In the genomic region with DNA sequence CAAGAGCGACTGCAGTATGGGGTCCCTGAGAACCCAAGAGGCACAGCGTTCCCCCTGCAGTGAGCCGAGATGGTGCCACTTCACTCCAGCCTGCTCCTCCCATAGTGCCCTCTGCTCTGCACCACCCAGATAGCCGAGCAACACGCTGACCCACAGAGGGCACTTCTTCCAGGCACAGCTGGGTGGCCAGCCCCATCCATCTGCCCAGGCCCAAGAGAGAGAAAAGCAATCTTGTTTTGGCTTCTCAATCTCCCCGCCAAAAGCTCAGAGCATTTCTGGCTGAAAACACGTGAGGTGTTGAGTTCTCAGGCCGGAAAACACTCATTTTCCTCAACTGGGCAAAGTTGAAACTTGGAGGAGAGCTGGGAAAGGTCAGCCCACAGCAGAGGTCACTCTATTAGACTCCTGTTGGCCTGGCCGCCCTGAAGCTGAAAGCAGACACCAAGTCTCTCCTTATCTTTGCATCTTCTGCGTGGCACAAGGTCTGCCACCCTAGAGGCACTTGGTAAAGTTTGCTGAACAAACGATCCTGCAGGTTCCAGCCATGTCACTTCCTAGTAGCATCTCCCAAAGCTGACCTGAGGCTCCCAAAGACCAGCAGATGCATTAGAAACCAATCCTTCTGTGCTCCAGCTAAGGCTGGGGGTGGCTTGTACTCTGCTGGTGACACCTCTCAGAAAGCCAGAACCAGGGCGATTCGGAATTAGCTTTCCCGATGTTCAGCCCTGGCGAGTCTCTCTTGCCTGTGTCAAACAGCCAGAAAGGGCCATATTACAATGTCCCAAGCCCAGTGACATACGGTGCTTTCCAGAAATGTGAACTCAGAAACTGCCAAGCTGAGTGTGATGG, we compare ENCODE assay signal across 17 cellular contexts. TPM values are rescaled to one million over a fixed set of nuclear protein-coding genes. Genes with fewer than 3 reads are reported as not detected.
DNase-seq lines count a peak whose midpoint lies in the region; TF ChIP-seq lines count a peak whose summit lies in the region.
"Had no signal": no experiment of that assay in that cellular context is flagged by ENCODE, and none has a peak within 500 bp of the region (broad histone marks: within the 10 kb centered on the region; RNA-seq: fewer than 3 reads in every experiment).

No MANE protein-coding gene starts in this region.

- no peak overlapping the region for H3K4me3 ChIP-seq in hepatocyte
- H3K4me3 ChIP-seq in neuronal stem cell (ENCODE audit: low read length in 2 of 2), result no peak overlapping the region
- no peak overlapping the region for H3K4me3 ChIP-seq in BE2C (ENCODE audit: low read depth, low read length)
- H3K4me3 ChIP-seq: BLaER1 had no signal

- H3K9ac ChIP-seq in neuronal stem cell (ENCODE audit: low read depth, low read length, poor library complexity), result no peak overlapping the region
- H3K9ac ChIP-seq: BLaER1, KMS-11 had no signal

- no peak overlapping the region for H4K91ac ChIP-seq in neuronal stem cell (ENCODE audit: low read depth, low read length, poor library complexity)

- H2BK15ac ChIP-seq in neuronal stem cell (ENCODE audit: low read length), result no peak overlapping the region

- in situ Hi-C loops in G401 (cut with HindIII; ENCODE audit: low sequenced_read_pairs), result no loop called here

- H3K18ac ChIP-seq in neuronal stem cell (ENCODE audit: low read length), result no peak overlapping the region

- whole genome bisulfite sequencing in hepatocyte (ENCODE audit: low lambda C conversion rate, missing lambda C conversion rate), result 76% methylated on average over 16 of the region's 16 CpGs
- no CpG with 5 or more reads among the region's 16 CpGs for WGBS in neuronal stem cell (ENCODE audit: extremely low coverage in 2 of 2, insufficient read length in 2 of 2, insufficient replicate concordance in 1 of 2), 2 donors

- H2AK5ac ChIP-seq in neuronal stem cell (ENCODE audit: low read depth, low read length), result no peak overlapping the region

- no peaks in the 10 kb centered on the region for H3K79me1 ChIP-seq in neuronal stem cell (ENCODE audit: low read depth, low read length)

- H3K4me1 ChIP-seq in hepatocyte (ENCODE audit: insufficient read depth) (peaks cover 18% of the 10 kb centered on the region), neuronal stem cell (ENCODE audit: control insufficient read depth in 2 of 2, insufficient read depth in 1 of 2, low read depth in 1 of 2, low read length in 2 of 2) (peaks cover 7 to 10% of the 10 kb centered on the region in 2 donors), BE2C (peaks cover 8% of the 10 kb centered on the region)

- peak; percentile 43 for DNase-seq in G401 (ENCODE audit: low spot score)
- DNase-seq in hepatocyte (ENCODE audit: low spot score), result no peak
- DNase-seq in neuronal stem cell (ENCODE audit: low spot score), result no peak
- DNase-seq in NCI-H526 (lab: John Stamatoyannopoulos, UW), result no peak
- DNase-seq in activated naive CD4-positive, alpha-beta T cell treated with anti-CD3 and anti-CD28 coated beads, Interleukin-2, amount 50 U/mL, for 16 hours, result no peak
- no peak for DNase-seq in BE2C
- DNase-seq in NCI-H748 treated with DMSO at 0.1 percent for 48 hours (lab: John Stamatoyannopoulos, UW), result no peak
- DNase-seq: Calu3; CD4-positive, CD25-positive, alpha-beta regulatory T cell; DMS153; DMS79 treated with DMSO at 0.1 percent for 48 hours; GF-D8 had no signal

- H3K36me3 ChIP-seq in hepatocyte (replicated peaks; ENCODE audit: insufficient read depth, low read depth) (no peaks in the 10 kb centered on the region), neuronal stem cell (replicated peaks in 1 of 2; ENCODE audit: control insufficient read depth in 2 of 2, insufficient read depth in 2 of 2, low read length in 2 of 2) (no peaks in the 10 kb centered on the region), BE2C (no peaks in the 10 kb centered on the region)
- H3K36me3 ChIP-seq: BLaER1 had no signal

- no peaks in the 10 kb centered on the region for H4K20me1 ChIP-seq in hepatocyte (ENCODE audit: insufficient read depth, poor library complexity, severe bottlenecking)
- H4K20me1 ChIP-seq: BLaER1 had no signal

- no peaks in the 10 kb centered on the region for H3K9me2 ChIP-seq in hepatocyte (replicated peaks; ENCODE audit: insufficient read depth)

- TF ChIP-seq CTCF in hepatocyte (IDR thresholded peaks at IDR 0.05; ENCODE audit: poor library complexity) (no peak), BE2C (IDR thresholded peaks at IDR 0.05; ENCODE audit: low read depth, low read length) (no peak)

- no peak overlapping the region for H2AFZ ChIP-seq in hepatocyte
- H2AFZ ChIP-seq in neuronal stem cell (ENCODE audit: low read length), result no peak overlapping the region

- no peaks in the 10 kb centered on the region for H3K79me2 ChIP-seq in hepatocyte

- H2BK5ac ChIP-seq in neuronal stem cell (ENCODE audit: low read length), result no peak overlapping the region

- H3K27me3 ChIP-seq in hepatocyte (no peaks in the 10 kb centered on the region), neuronal stem cell (ENCODE audit: control insufficient read depth in 3 of 3, insufficient read depth in 3 of 3, low read depth in 1 of 3, low read length in 3 of 3) (peaks cover 0 to 26% (median 0%) of the 10 kb centered on the region in 3 experiments), BE2C (no peaks in the 10 kb centered on the region)
- H3K27me3 ChIP-seq: BLaER1 had no signal

- H4K8ac ChIP-seq in neuronal stem cell (ENCODE audit: low read depth, low read length), result no peak overlapping the region

- H3K23ac ChIP-seq in neuronal stem cell (ENCODE audit: low read depth, low read length, poor library complexity), result no peak overlapping the region

- H3K4ac ChIP-seq in neuronal stem cell (ENCODE audit: low read length), result no peak overlapping the region

- peak overlapping the region; percentile 14 for H3K27ac ChIP-seq in angular gyrus (ENCODE audit: low read depth, low read length)
- peak overlapping the region; percentile 45 for H3K27ac ChIP-seq in hepatocyte
- H3K27ac ChIP-seq in neuronal stem cell (replicated peaks; ENCODE audit: low read length), result no peak overlapping the region
- H3K27ac ChIP-seq: BLaER1, KMS-11 had no signal

- no peak overlapping the region for H2BK12ac ChIP-seq in neuronal stem cell (ENCODE audit: low read length)

- no peak overlapping the region for H3K4me2 ChIP-seq in hepatocyte
- no peak overlapping the region for H3K4me2 ChIP-seq in neuronal stem cell (ENCODE audit: insufficient read depth, low read length, poor library complexity, severe bottlenecking)
- H3K4me2 ChIP-seq: BLaER1, KMS-11 had no signal

- H3K14ac ChIP-seq in neuronal stem cell (ENCODE audit: low read length), result peak overlapping the region; percentile 58

- H3K9me3 ChIP-seq in hepatocyte (ENCODE audit: low read depth), result no peaks in the 10 kb centered on the region
- H3K9me3 ChIP-seq in neuronal stem cell (replicated peaks in 1 of 2; ENCODE audit: control insufficient read depth in 2 of 2, insufficient read depth in 1 of 2, low read depth in 1 of 2, low read length in 2 of 2), result no peaks in the 10 kb centered on the region
- no peaks in the 10 kb centered on the region for H3K9me3 ChIP-seq in BE2C
- H3K9me3 ChIP-seq: BLaER1 had no signal

- H2BK120ac ChIP-seq in neuronal stem cell (ENCODE audit: low read depth, low read length), result no peak overlapping the region

RNA-seq across cellular contexts. Expression of a gene that starts 10.9 kb away (rescaled TPM):
- total RNA-seq in G401 (2014; rRNA removed; shearing (Covaris generic)), result 0.20 TPM in 1 of 2 replicates, not detected in the other
- 3.1 and 3.7 TPM in 2 replicates for total RNA-seq in hepatocyte
- polyA plus RNA-seq in hepatocyte, result 0.68 and 0.98 TPM in 2 replicates
- 0.15 TPM for polyA plus RNA-seq in neuronal stem cell (2013, experiment 1 of 2)
- 0.26 TPM for polyA plus RNA-seq in neuronal stem cell (2013, experiment 2 of 2)
- not detected for polyA plus RNA-seq in BE2C (2012; ENCODE audit: insufficient read depth, insufficient read length, low read depth)
- total RNA-seq: A673; Calu3; CD4-positive, CD25-positive, alpha-beta regulatory T cell; HT1080 had no signal
- polyA plus RNA-seq: CD4-positive, CD25-positive, alpha-beta regulatory T cell had no signal

RNA-seq across cellular contexts. Expression of a gene that starts 44.2 kb away (rescaled TPM):
- not detected in 2 replicates for total RNA-seq in G401 (2014; rRNA removed; shearing (Covaris generic))
- total RNA-seq in hepatocyte, result 476 and 505 TPM in 2 replicates
- 455 and 583 TPM in 2 replicates for polyA plus RNA-seq in hepatocyte
- 0.20 TPM for polyA plus RNA-seq in neuronal stem cell (2013, experiment 1 of 2)
- 0.22 TPM for polyA plus RNA-seq in neuronal stem cell (2013, experiment 2 of 2)
- polyA plus RNA-seq in BE2C (2012; ENCODE audit: insufficient read depth, insufficient read length, low read depth), result 1.5 TPM
- total RNA-seq: A673; CD4-positive, CD25-positive, alpha-beta regulatory T cell had no signal
- polyA plus RNA-seq: CD4-positive, CD25-positive, alpha-beta regulatory T cell had no signal

Comparison
In these comparisons a context has a peak if more than half of its experiments do, and no peak if none do; other contexts are left out.
1. RNA of a gene that starts 44.2 kb away (total RNA-seq): 476 to 505 TPM in hepatocyte; not detected in G401; every median in the first group is over 100 times any median in the second.